Comparison of ENCODE assay signal across 1 cellular context in genomic region chr9:34630402-34631154, GRCh38.
TF ChIP-seq lines count a peak whose summit lies in the region.

No MANE protein-coding gene starts in this region.

TF ChIP-seq in A549, 52 proteins besides CTCF, POLR2A, EP300 and RAD21:
- no peak for TF ChIP-seq NR3C1 (IDR thresholded peaks at IDR 0.05)
- TF ChIP-seq ATOH8 (CRISPR knock-in tag; IDR thresholded peaks at IDR 0.05; ENCODE audit: low read depth), result no peak
- TF ChIP-seq GATA3 (IDR thresholded peaks at IDR 0.05; ENCODE audit: borderline replicate concordance), result no peak
- TF ChIP-seq HOXB13 (CRISPR knock-in tag; IDR thresholded peaks at IDR 0.05; ENCODE audit: low read depth), result no peak
